ENCODE assay signal across 1 cellular context in genomic region chr19:11639602-11640471, GRCh38.
TF ChIP-seq lines count a peak whose summit lies in the region.

No MANE protein-coding gene starts in this region.

TF ChIP-seq in K562, 482 proteins besides CTCF, POLR2A, EP300 and RAD21 (continued from another document and continues in another):
- TF ChIP-seq ETS2 (tag; IDR thresholded peaks at IDR 0.05; ENCODE audit: borderline replicate concordance, poor library complexity, severe bottlenecking) = no peak
- TF ChIP-seq ZNF354B (CRISPR knock-in tag; IDR thresholded peaks at IDR 0.05) = no peak
- no peak for TF ChIP-seq BRD9 (IDR thresholded peaks at IDR 0.05; ENCODE audit: low read depth, partially characterized antibody)
- TF ChIP-seq ZNF830 (CRISPR knock-in tag; IDR thresholded peaks at IDR 0.05) = no peak
- no peak for TF ChIP-seq HEY1 (CRISPR knock-in tag; IDR thresholded peaks at IDR 0.05; ENCODE audit: borderline replicate concordance)
- TF ChIP-seq ELF4 (CRISPR knock-in tag; IDR thresholded peaks at IDR 0.05) = no peak
- TF ChIP-seq ZNF778 (CRISPR knock-in tag; IDR thresholded peaks at IDR 0.05) = no peak
- peak; percentile 66 for TF ChIP-seq TAF1 (IDR thresholded peaks at IDR 0.05; ENCODE audit: control insufficient read depth, extremely low read depth, insufficient read depth, low read length, severe bottlenecking)
- TF ChIP-seq HDAC2 (IDR thresholded peaks at IDR 0.05) = peak; percentile 38; the same call in 1 of the 2 replicates
- TF ChIP-seq ARID4B (CRISPR knock-in tag; IDR thresholded peaks at IDR 0.05) = peak; percentile 56; the same call in 1 of the 2 replicates
- no peak for TF ChIP-seq ZC3H8 (IDR thresholded peaks at IDR 0.05)
- no peak for TF ChIP-seq WHSC1 (IDR thresholded peaks at IDR 0.05; ENCODE audit: low read length)
- TF ChIP-seq SLC30A9 (CRISPR knock-in tag; IDR thresholded peaks at IDR 0.05) = no peak
- TF ChIP-seq NR0B1 (IDR thresholded peaks at IDR 0.05; ENCODE audit: partially characterized antibody) = no peak
- TF ChIP-seq GATAD2A (IDR thresholded peaks at IDR 0.05) = no peak
- peak; percentile 65 for TF ChIP-seq POLR2AphosphoS5 (IDR thresholded peaks at IDR 0.05; ENCODE audit: control insufficient read depth, insufficient read depth, low read depth, low read length)
- peak; percentile 14; the same call in 1 of the 2 replicates for TF ChIP-seq SMARCA5 (IDR thresholded peaks at IDR 0.05)
- no peak for TF ChIP-seq ZNF655 (CRISPR knock-in tag; IDR thresholded peaks at IDR 0.05)
- no peak for TF ChIP-seq SMARCC2 (IDR thresholded peaks at IDR 0.05; ENCODE audit: low read depth)
- TF ChIP-seq EWSR1 (IDR thresholded peaks at IDR 0.05; ENCODE audit: borderline replicate concordance, low read depth, partially characterized antibody) = no peak
- TF ChIP-seq TCF7L2 (IDR thresholded peaks at IDR 0.05; ENCODE audit: low read depth, low read length) = no peak
- TF ChIP-seq COPS2 (conservative IDR thresholded peaks at IDR 0.05) = no peak
- TF ChIP-seq HDGF (IDR thresholded peaks at IDR 0.05) = no peak
- TF ChIP-seq CREBBP (IDR thresholded peaks at IDR 0.05; ENCODE audit: low read depth, low read length) = no peak
- no peak for TF ChIP-seq CTCFL (IDR thresholded peaks at IDR 0.05; ENCODE audit: borderline replicate concordance, insufficient read depth, low read depth, low read length, poor library complexity, severe bottlenecking)
- no peak for TF ChIP-seq RFX5 (IDR thresholded peaks at IDR 0.05; ENCODE audit: low read depth, low read length)
- TF ChIP-seq MTA1 (IDR thresholded peaks at IDR 0.05; ENCODE audit: borderline replicate concordance) = no peak
- no peak for TF ChIP-seq RNF219 (CRISPR knock-in tag; IDR thresholded peaks at IDR 0.05)
- no peak for TF ChIP-seq ZNF764 (CRISPR knock-in tag; IDR thresholded peaks at IDR 0.05; ENCODE audit: low read depth)
- no peak for TF ChIP-seq CHCHD3 (CRISPR knock-in tag; IDR thresholded peaks at IDR 0.05)
- no peak for TF ChIP-seq CREM (IDR thresholded peaks at IDR 0.05; ENCODE audit: low read depth)
- no peak for TF ChIP-seq FOXA1 (IDR thresholded peaks at IDR 0.05; ENCODE audit: borderline replicate concordance)
- TF ChIP-seq ZNF217 (CRISPR knock-in tag; IDR thresholded peaks at IDR 0.05) = no peak
- no peak for TF ChIP-seq YBX1 (IDR thresholded peaks at IDR 0.05)
- no peak for TF ChIP-seq CHD7 (IDR thresholded peaks at IDR 0.05; ENCODE audit: low read depth, low read length)
- peak; percentile 55 for TF ChIP-seq HMGN3 (IDR thresholded peaks at IDR 0.05; ENCODE audit: borderline replicate concordance, extremely low read depth, insufficient read length, low read depth, low read length)
- peak; percentile 36 to 51 for TF ChIP-seq E2F6 (IDR thresholded peaks at IDR 0.05; ENCODE audit: borderline replicate concordance in 1 of 2, extremely low read depth in 1 of 2, insufficient read depth in 1 of 2, insufficient read length in 1 of 2, low read depth in 1 of 2, low read length in 1 of 2, poor library complexity in 1 of 2, severe bottlenecking in 1 of 2)
- no peak for TF ChIP-seq SIRT6 (IDR thresholded peaks at IDR 0.05; ENCODE audit: low read depth, low read length)
- TF ChIP-seq ADNP (tag; IDR thresholded peaks at IDR 0.05) = no peak
